Comparison of ENCODE assay signal across 1 cellular context in genomic region chr20:53797085-53797484, GRCh38.
A peak's percentile ranks its signal among the peaks of the same experiment; 100 is the strongest.
TF ChIP-seq lines count a peak whose summit lies in the region.

No MANE protein-coding gene starts in this region.

TF ChIP-seq in HepG2, 621 proteins besides CTCF, POLR2A, EP300 and RAD21 (continued from another document):
- TF ChIP-seq ZMYM4 (CRISPR knock-in tag; IDR thresholded peaks at IDR 0.05) (0 out of 2 replicates have a peak, but pooled peaks have one; percentile 33), ZNF44 (CRISPR knock-in tag; IDR thresholded peaks at IDR 0.05) (no peak), ZNF703 (CRISPR knock-in tag; IDR thresholded peaks at IDR 0.05; ENCODE audit: borderline replicate concordance) (no peak), ZNF547 (CRISPR knock-in tag; IDR thresholded peaks at IDR 0.05) (no peak), ZNF256 (CRISPR knock-in tag; conservative IDR thresholded peaks at IDR 0.05) (no peak), ARID5B (CRISPR knock-in tag; IDR thresholded peaks at IDR 0.05) (peak; percentile 44; the same call in 1 of the 2 replicates), FOXP1 (IDR thresholded peaks at IDR 0.05) (no peak), FOXP1 (CRISPR knock-in tag; IDR thresholded peaks at IDR 0.05) (0 out of 2 replicates have a peak, but pooled peaks have one; percentile 32), ZNF225 (CRISPR knock-in tag; IDR thresholded peaks at IDR 0.05) (peak; percentile 78), NR2F6 (IDR thresholded peaks at IDR 0.05) (no peak), NR2F6 (CRISPR knock-in tag; IDR thresholded peaks at IDR 0.05) (peak; percentile 62), NR2F1 (CRISPR knock-in tag; IDR thresholded peaks at IDR 0.05) (peak; percentile 21 to 35; a peak in 2 of 4 replicates), PRMT3 (CRISPR knock-in tag; IDR thresholded peaks at IDR 0.05; ENCODE audit: borderline replicate concordance, low read depth) (no peak), TSC22D2 (CRISPR knock-in tag; IDR thresholded peaks at IDR 0.05; ENCODE audit: borderline replicate concordance) (no peak), ZBTB7B (CRISPR knock-in tag; IDR thresholded peaks at IDR 0.05) (0 out of 2 replicates have a peak, but pooled peaks have one; percentile 17), FOXP4 (CRISPR knock-in tag; IDR thresholded peaks at IDR 0.05) (0 out of 2 replicates have a peak, but pooled peaks have one; percentile 7), ATM (IDR thresholded peaks at IDR 0.05; ENCODE audit: borderline replicate concordance) (no peak), PATZ1 (CRISPR knock-in tag; IDR thresholded peaks at IDR 0.05) (0 out of 2 replicates have a peak, but pooled peaks have one; percentile 36)
- TF ChIP-seq, protein P1, sequence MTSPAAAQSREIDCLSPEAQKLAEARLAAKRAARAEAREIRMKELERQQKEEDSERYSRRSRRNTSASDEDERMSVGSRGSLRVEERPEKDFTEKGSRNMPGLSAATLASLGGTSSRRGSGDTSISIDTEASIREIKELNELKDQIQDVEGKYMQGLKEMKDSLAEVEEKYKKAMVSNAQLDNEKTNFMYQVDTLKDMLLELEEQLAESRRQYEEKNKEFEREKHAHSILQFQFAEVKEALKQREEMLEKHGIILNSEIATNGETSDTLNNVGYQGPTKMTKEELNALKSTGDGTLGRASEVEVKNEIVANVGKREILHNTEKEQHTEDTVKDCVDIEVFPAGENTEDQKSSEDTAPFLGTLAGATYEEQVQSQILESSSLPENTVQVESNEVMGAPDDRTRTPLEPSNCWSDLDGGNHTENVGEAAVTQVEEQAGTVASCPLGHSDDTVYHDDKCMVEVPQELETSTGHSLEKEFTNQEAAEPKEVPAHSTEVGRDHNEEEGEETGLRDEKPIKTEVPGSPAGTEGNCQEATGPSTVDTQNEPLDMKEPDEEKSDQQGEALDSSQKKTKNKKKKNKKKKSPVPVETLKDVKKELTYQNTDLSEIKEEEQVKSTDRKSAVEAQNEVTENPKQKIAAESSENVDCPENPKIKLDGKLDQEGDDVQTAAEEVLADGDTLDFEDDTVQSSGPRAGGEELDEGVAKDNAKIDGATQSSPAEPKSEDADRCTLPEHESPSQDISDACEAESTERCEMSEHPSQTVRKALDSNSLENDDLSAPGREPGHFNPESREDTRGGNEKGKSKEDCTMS (CRISPR knock-in tag; conservative IDR thresholded peaks at IDR 0.05): 0 out of 2 replicates have a peak, but pooled peaks have one; percentile 27
TF ChIP-seq in HepG2: peak in this region for 46.
